Comparison of ENCODE assay signal across 8 cellular contexts in the genomic region with DNA sequence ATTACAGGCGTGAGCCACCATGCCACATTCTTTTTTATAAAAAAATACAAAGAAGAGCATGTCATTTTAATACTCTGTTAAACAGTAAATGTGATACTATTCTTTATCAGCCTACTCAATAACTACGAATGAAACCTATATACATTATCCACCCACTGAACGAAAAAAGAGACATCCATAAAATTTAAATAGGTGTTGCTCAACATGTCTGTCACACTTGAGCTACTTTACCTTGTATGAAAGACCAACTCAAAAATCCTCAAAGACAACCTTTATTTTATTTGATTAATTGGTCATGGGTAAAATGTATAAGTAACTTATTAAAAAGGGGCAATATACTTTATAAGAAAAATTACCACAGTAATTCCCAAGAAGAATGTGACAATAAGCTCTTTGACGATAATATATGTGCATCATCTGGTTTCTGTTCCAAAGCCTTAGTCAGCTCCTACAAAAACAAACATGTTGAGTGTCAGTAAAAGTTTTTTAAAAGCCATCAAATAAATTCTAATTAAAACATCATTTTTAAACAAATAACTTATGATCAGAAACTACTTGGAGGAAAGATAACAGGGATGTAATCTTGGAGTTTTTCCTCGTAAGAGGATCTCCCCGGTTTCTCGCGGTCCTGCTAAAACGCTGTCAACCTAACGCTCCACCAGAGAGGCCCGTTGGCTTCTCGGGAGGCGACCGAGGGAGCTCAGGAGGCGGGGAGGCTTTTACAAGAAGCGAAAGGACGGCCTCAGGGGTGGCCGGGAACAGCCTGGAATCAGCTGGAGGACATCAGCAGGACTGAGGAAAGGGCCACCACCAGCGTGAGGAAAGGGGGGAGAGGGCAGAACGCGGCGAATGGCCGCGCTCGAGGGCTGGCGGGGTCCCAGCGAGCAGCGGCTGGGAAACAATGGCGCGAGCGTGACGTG. TPM values are rescaled to one million over a fixed set of nuclear protein-coding genes. Genes with fewer than 3 reads are reported as not detected.
DNase-seq lines count a peak whose midpoint lies in the region; ATAC-seq and TF ChIP-seq lines count a peak whose summit lies in the region.

No MANE protein-coding gene starts in this region.

- H3K4me1 ChIP-seq in fibroblast of lung (ENCODE audit: control insufficient read depth, extremely low read depth, insufficient read depth, low read length) (peaks cover 7% of the 10 kb centered on the region), mucosa of stomach (ENCODE audit: control insufficient read depth, insufficient read depth, low read length) (no peaks in the 10 kb centered on the region)

- H3K27ac ChIP-seq in fibroblast of lung (ENCODE audit: insufficient read depth, low read length): peak overlapping the region; percentile 94
- H3K27ac ChIP-seq in substantia nigra (ENCODE audit: low read depth, low read length, poor library complexity, severe bottlenecking): peak overlapping the region; percentile 91

- peak overlapping the region; percentile 93 for H3K9ac ChIP-seq in fibroblast of lung (ENCODE audit: insufficient read depth, low read length)
- peak overlapping the region; percentile 85 for H3K9ac ChIP-seq in mucosa of stomach (ENCODE audit: low read length)

- H3K27me3 ChIP-seq in fibroblast of lung (ENCODE audit: control insufficient read depth, insufficient read depth, low read length) (no peaks in the 10 kb centered on the region), mucosa of stomach (ENCODE audit: control insufficient read depth, insufficient read depth, low read length) (no peaks in the 10 kb centered on the region)

- H3K4me3 ChIP-seq in fibroblast of lung (replicated peaks in 1 of 4; ENCODE audit: control extremely low read depth in 1 of 4, insufficient read depth in 1 of 4, low read depth in 3 of 4, low read length in 4 of 4): peak overlapping the region; percentile 58 to 73 (median 66)
- H3K4me3 ChIP-seq in mucosa of stomach (ENCODE audit: low read length): peak overlapping the region; percentile 23

- H2AFZ ChIP-seq in fibroblast of lung (ENCODE audit: low read length): peak overlapping the region; percentile 84

- H3K36me3 ChIP-seq in fibroblast of lung (ENCODE audit: control insufficient read depth, insufficient read depth, low read length) (no peaks in the 10 kb centered on the region), mucosa of stomach (ENCODE audit: control insufficient read depth, insufficient read depth, low read length) (no peaks in the 10 kb centered on the region)

- H3K9me3 ChIP-seq in fibroblast of lung (ENCODE audit: control insufficient read depth, insufficient read depth, low read depth, low read length): no peaks in the 10 kb centered on the region
- no peaks in the 10 kb centered on the region for H3K9me3 ChIP-seq in mucosa of stomach (ENCODE audit: control insufficient read depth, low read length)

- peak overlapping the region; percentile 57 for H3K4me2 ChIP-seq in fibroblast of lung (ENCODE audit: extremely low read depth, insufficient read depth, low read length)

- no peaks in the 10 kb centered on the region for H4K20me1 ChIP-seq in fibroblast of lung (ENCODE audit: control insufficient read depth, extremely low read depth, insufficient read depth, low read length)

- peaks cover 3% of the 10 kb centered on the region for H3K79me2 ChIP-seq in fibroblast of lung (ENCODE audit: control insufficient read depth, insufficient read depth, low read length)

- peak; percentile 72 for ATAC-seq in HG03045 (IDR thresholded peaks at IDR 0.05; ENCODE audit: unreplicated experiment)

- no peak for TF ChIP-seq CTCF in fibroblast of lung (conservative IDR thresholded peaks at IDR 0.05 in 1 of 2, IDR thresholded peaks at IDR 0.05 in 1 of 2; ENCODE audit: low read depth in 1 of 2, low read length in 2 of 2)

- DNase-seq in DMS53 (lab: John Stamatoyannopoulos, UW): peak; percentile 88
- DNase-seq in NOMO-1 treated with dmso at 0.1 percent for 144 hours (lab: John Stamatoyannopoulos, UW; ENCODE audit: unreplicated experiment): peak; percentile 62
- peak; percentile 3 for DNase-seq in activated T-helper 9 cell treated with anti-CD3 and anti-CD28 coated beads, Interleukin-2, amount 50 U/mL, for 16 hours (ENCODE audit: low read depth)
- DNase-seq in fibroblast of lung (ENCODE audit: low read depth in 2 of 2): peak; percentile 67 to 77
- DNase-seq in substantia nigra (lab: John Stamatoyannopoulos, UW): peak in 45 of 49 donors; percentile 17 to 78 (median 60)
- DNase-seq in SHP77 treated with DMSO at 0.1 percent for 48 hours (lab: John Stamatoyannopoulos, UW): no peak

RNA-seq across cellular contexts. Expression of a gene that starts 13.5 kb away (rescaled TPM):
- under 0.01 and 0.17 TPM in 2 replicates for total RNA-seq in fibroblast of lung
- 0.82 and 0.85 TPM in 2 replicates for polyA plus RNA-seq in fibroblast of lung
- polyA plus RNA-seq in fibroblast of lung (2012): 0.68 and 0.75 TPM in 2 replicates
- polyA minus RNA-seq in fibroblast of lung (ENCODE audit: low replicate concordance): not detected in 2 replicates

RNA-seq across cellular contexts. Expression of a gene that starts 36.8 kb away (rescaled TPM):
- total RNA-seq in fibroblast of lung: 13.4 and 15.2 TPM in 2 replicates
- 24.4 and 34.2 TPM in 2 replicates for polyA plus RNA-seq in fibroblast of lung
- 28.9 and 37.8 TPM in 2 replicates for polyA plus RNA-seq in fibroblast of lung (2012)
- polyA minus RNA-seq in fibroblast of lung (ENCODE audit: low replicate concordance): 95.9 and 134 TPM in 2 replicates
